In the genomic region with DNA sequence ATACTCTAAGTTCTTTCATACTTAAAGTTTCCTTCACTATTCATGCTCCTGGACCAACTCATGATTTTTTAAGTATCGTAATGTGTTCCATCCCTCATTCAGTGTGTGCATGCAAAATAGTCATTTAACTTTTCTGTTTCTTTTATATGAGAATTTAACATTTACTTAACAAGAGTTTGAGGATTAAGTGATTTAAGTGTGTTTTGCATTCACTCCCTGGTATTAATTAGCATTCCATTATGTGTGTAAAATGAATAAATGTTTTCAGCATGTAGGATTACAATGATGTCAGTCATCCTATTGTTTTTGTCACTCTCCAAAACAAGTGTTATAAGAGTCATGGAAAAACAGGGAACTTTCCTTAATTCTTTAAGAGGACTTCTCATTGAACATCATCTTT, we compare ENCODE assay signal across 37 cellular contexts.
A peak's percentile ranks its signal among the peaks of the same experiment; 100 is the strongest.
DNase-seq lines count a peak whose midpoint lies in the region; ATAC-seq, FAIRE-seq and TF ChIP-seq lines count a peak whose summit lies in the region.
"Had no signal": no experiment of that assay in that cellular context is flagged by ENCODE, and none has a peak within 500 bp of the region (broad histone marks: within the 10 kb centered on the region; RNA-seq: fewer than 3 reads in every experiment).

No MANE protein-coding gene starts in this region.

- DNase-seq in GM23338 (ENCODE audit: low spot score), result no peak
- DNase-seq in H54 (ENCODE audit: insufficient read length, low spot score), result no peak
- no peak for DNase-seq in H9
- peak in 1 of 2 experiments; percentile 95 for DNase-seq in HAP-1 (ENCODE audit: low spot score in 2 of 2)
- no peak for DNase-seq in medulla oblongata (ENCODE audit: extremely low spot score)
- no peak for DNase-seq in mesenchymal stem cell
- no peak for DNase-seq in tibial nerve (ENCODE audit: low spot score in 2 of 2)
- DNase-seq in T-helper 2 cell treated with Interferon-gamma antibody and Interleukin-4, amounts not matched to agents 5 μg/mL and 100 μg/mL, for 36 hours (ENCODE audit: low spot score), result no peak
- DNase-seq: 8988T; ACHN; AML-193; BE2C; C1 segment of cervical spinal cord; Caco-2; Calu3; CD4-positive, alpha-beta memory T cell; CD4-positive, alpha-beta T cell; CD4-positive, CD25-positive, alpha-beta regulatory T cell; CD8-positive, alpha-beta memory T cell; CD8-positive, alpha-beta T cell; COR-L47; DMS 273 treated with DMSO at 0.1 percent for 48 hours; DMS153; DMS53; DMS79; DMS79 treated with DMSO at 0.1 percent for 48 hours; DND-41; EL had no signal

- H4K5ac ChIP-seq in H9 (ENCODE audit: insufficient read length, low read depth, low read length), result no peak overlapping the region

- H3K79me2 ChIP-seq in GM23338 (replicated peaks; ENCODE audit: insufficient read depth) (no peaks in the 10 kb centered on the region), H9 (ENCODE audit: insufficient read depth, low read length) (no peaks in the 10 kb centered on the region)

- H3K9me2 ChIP-seq in GM23338 (ENCODE audit: insufficient read depth), result no peaks in the 10 kb centered on the region

- no peak overlapping the region for H3T11ph ChIP-seq in H9 (ENCODE audit: low read length)

- in situ Hi-C loops in HAP-1 (cut with MboI; ENCODE audit: low sequenced_read_pairs), result no loop called here

- H3K36me3 ChIP-seq in GM23338 (ENCODE audit: insufficient read depth) (no peaks in the 10 kb centered on the region), HAP-1 (replicated peaks) (no peaks in the 10 kb centered on the region; the same call in 1 of the 2 replicates), mesenchymal stem cell (ENCODE audit: control insufficient read depth in 1 of 2, insufficient read depth in 2 of 2, low read depth in 1 of 2, low read length in 2 of 2) (no peaks in the 10 kb centered on the region), tibial nerve (no peaks in the 10 kb centered on the region)
- H3K36me3 ChIP-seq: BE2C; BLaER1; BLaER1 treated with 17β-estradiol and CSF1 and Interleukin-3, amounts not matched to agents 10 nM and 100 nM had no signal

- H2BK120ac ChIP-seq in H9 (ENCODE audit: low read depth, low read length, poor library complexity, severe bottlenecking) (no peak overlapping the region), mesenchymal stem cell (ENCODE audit: low read depth, low read length) (no peak overlapping the region)

- H3K23me2 ChIP-seq in H9 (ENCODE audit: insufficient read length, low read depth, low read length, poor library complexity, severe bottlenecking), result no peaks in the 10 kb centered on the region

- H3K4me1 ChIP-seq in GM23338 (ENCODE audit: insufficient read depth) (peaks cover 8% of the 10 kb centered on the region), H9 (ENCODE audit: insufficient read depth, low read length) (no peaks in the 10 kb centered on the region), HAP-1 (peaks cover 80% of the 10 kb centered on the region), mesenchymal stem cell (ENCODE audit: control insufficient read depth, insufficient read depth, low read depth, low read length) (no peaks in the 10 kb centered on the region), tibial nerve (no peaks in the 10 kb centered on the region)
- H3K4me1 ChIP-seq: A549; BE2C; BLaER1; BLaER1 treated with 17β-estradiol and CSF1 and Interleukin-3, amounts not matched to agents 10 nM and 100 nM; Caco-2 had no signal

- no peak for TF ChIP-seq POLR2A in H54 (IDR thresholded peaks at IDR 0.05; ENCODE audit: low read depth, low read length)
- no peak for TF ChIP-seq POLR2A in tibial nerve (IDR thresholded peaks at IDR 0.05)

- H2BK15ac ChIP-seq in H9 (ENCODE audit: low read depth, low read length) (no peak overlapping the region), mesenchymal stem cell (ENCODE audit: low read depth, poor library complexity, severe bottlenecking) (no peak overlapping the region)

- WGBS in H9 (ENCODE audit: extremely low coverage, insufficient read length, low lambda C conversion rate), result no CpG with 5 or more reads among the region's 1 CpG
- WGBS in mesenchymal stem cell, result no CpG with 5 or more reads among the region's 1 CpG
- 88 to 91% methylated on average over 1 of the region's 1 CpG for WGBS in tibial nerve, 2 donors

- H2AK5ac ChIP-seq in H9 (ENCODE audit: insufficient read length, low read length) (no peak overlapping the region), mesenchymal stem cell (ENCODE audit: low read length, severe bottlenecking) (no peak overlapping the region)

- FAIRE-seq in H54 (lab: Jason Lieb, UNC), result peak; percentile 53
- FAIRE-seq: A204.1, A549, D721Med had no signal

- TF ChIP-seq EP300 in tibial nerve (IDR thresholded peaks at IDR 0.05), result no peak

- H3K27me3 Mint-ChIP-seq in GM23338 (ENCODE audit: insufficient read depth, low read depth, poor library complexity), result peaks cover 3% of the 10 kb centered on the region
- no peaks in the 10 kb centered on the region for H3K27me3 Mint-ChIP-seq in H9 (ENCODE audit: low read depth)
- no peaks in the 10 kb centered on the region for H3K27me3 Mint-ChIP-seq in T-helper 2 cell treated with Interferon-gamma antibody and Interleukin-4, amounts not matched to agents 5 μg/mL and 100 μg/mL, for 36 hours (ENCODE audit: low read depth)
- H3K27me3 Mint-ChIP-seq: B cell; CD4-positive, alpha-beta memory T cell; CD4-positive, alpha-beta T cell; CD4-positive, CD25-positive, alpha-beta regulatory T cell had no signal

- H3K9ac ChIP-seq in H9 (ENCODE audit: extremely low read depth, insufficient read length, low read length) (no peak overlapping the region), mesenchymal stem cell (ENCODE audit: low read length) (no peak overlapping the region)
- H3K9ac ChIP-seq: BLaER1; BLaER1 treated with 17β-estradiol and CSF1 and Interleukin-3, amounts not matched to agents 10 nM and 100 nM had no signal

- H2BK20ac ChIP-seq in H9 (ENCODE audit: low read depth, low read length, poor library complexity, severe bottlenecking), result no peak overlapping the region

- H3K9me3 ChIP-seq in H9 (ENCODE audit: control insufficient read depth, low read depth, low read length), result no peaks in the 10 kb centered on the region
- H3K9me3 ChIP-seq in HAP-1, result no peaks in the 10 kb centered on the region
- no peaks in the 10 kb centered on the region for H3K9me3 ChIP-seq in mesenchymal stem cell (ENCODE audit: control insufficient read depth, low read length)
- H3K9me3 ChIP-seq in tibial nerve, result peaks cover 0 to 10% (median 0%) of the 10 kb centered on the region in 4 donors
- H3K9me3 ChIP-seq: A549; BE2C; BLaER1; BLaER1 treated with 17β-estradiol and CSF1 and Interleukin-3, amounts not matched to agents 10 nM and 100 nM; Caco-2 had no signal

- TF ChIP-seq CTCF in GM23338 (conservative IDR thresholded peaks at IDR 0.05; ENCODE audit: low read depth in 2 of 2), result no peak
- TF ChIP-seq CTCF in H9 (conservative IDR thresholded peaks at IDR 0.05), result no peak
- TF ChIP-seq CTCF in tibial nerve (IDR thresholded peaks at IDR 0.05), result no peak

- H3K14ac ChIP-seq in H9 (ENCODE audit: insufficient read depth, low read length) (no peak overlapping the region), mesenchymal stem cell (ENCODE audit: low read length in 2 of 2) (no peak overlapping the region)

- H2AFZ ChIP-seq in GM23338, result no peak overlapping the region
- no peak overlapping the region for H2AFZ ChIP-seq in H9 (ENCODE audit: low read length)
- no peak overlapping the region for H2AFZ ChIP-seq in mesenchymal stem cell (ENCODE audit: low read depth, low read length)

- no peak for ATAC-seq in GM23338
- ATAC-seq: A549; CD8-positive, alpha-beta T cell had no signal

- H3K4me3 ChIP-seq in GM23338 (no peak overlapping the region), HAP-1 (peak overlapping the region; percentile 27), mesenchymal stem cell (ENCODE audit: insufficient read depth in 1 of 2, low read depth in 1 of 2, low read length in 2 of 2) (no peak overlapping the region), tibial nerve (no peak overlapping the region)
- H3K4me3 ChIP-seq: A549; BLaER1; BLaER1 treated with 17β-estradiol and CSF1 and Interleukin-3, amounts not matched to agents 10 nM and 100 nM had no signal

- H3K4ac ChIP-seq in H9 (ENCODE audit: low read depth, low read length) (no peak overlapping the region), mesenchymal stem cell (ENCODE audit: low read depth in 1 of 2, low read length in 2 of 2) (no peak overlapping the region)

- H3K27me3 ChIP-seq in GM23338 (ENCODE audit: insufficient read depth), result no peaks in the 10 kb centered on the region
- no peaks in the 10 kb centered on the region for H3K27me3 ChIP-seq in H9 (ENCODE audit: insufficient read depth, low read length)
- no peaks in the 10 kb centered on the region for H3K27me3 ChIP-seq in HAP-1 (ENCODE audit: low read depth)
- H3K27me3 ChIP-seq in mesenchymal stem cell (ENCODE audit: control insufficient read depth in 1 of 2, insufficient read depth in 1 of 2, low read length in 2 of 2), result no peaks in the 10 kb centered on the region
- no peaks in the 10 kb centered on the region for H3K27me3 ChIP-seq in tibial nerve
- H3K27me3 ChIP-seq: BE2C; BLaER1; BLaER1 treated with 17β-estradiol and CSF1 and Interleukin-3, amounts not matched to agents 10 nM and 100 nM had no signal

- H2BK12ac ChIP-seq in H9 (ENCODE audit: insufficient read length, low read depth, low read length) (no peak overlapping the region), mesenchymal stem cell (ENCODE audit: low read length in 2 of 2) (no peak overlapping the region)

- H3K4me1 Mint-ChIP-seq in GM23338 (peaks cover 14% of the 10 kb centered on the region), H9 (peaks cover 17 to 25% of the 10 kb centered on the region in 2 experiments)
- H3K4me1 Mint-ChIP-seq in T-helper 2 cell treated with Interferon-gamma antibody and Interleukin-4, amounts not matched to agents 5 μg/mL and 100 μg/mL, for 36 hours (ENCODE audit: low read depth), result no peaks in the 10 kb centered on the region
- H3K4me1 Mint-ChIP-seq: B cell; CD14-positive monocyte; CD4-positive, alpha-beta memory T cell; CD4-positive, CD25-positive, alpha-beta regulatory T cell; CD8-positive, alpha-beta memory T cell had no signal

- H3K79me1 ChIP-seq in H9 (ENCODE audit: insufficient read depth, low read depth, low read length, poor library complexity, severe bottlenecking) (no peaks in the 10 kb centered on the region), mesenchymal stem cell (replicated peaks; ENCODE audit: low read length, poor library complexity, severe bottlenecking) (no peaks in the 10 kb centered on the region)

- H4K20me1 ChIP-seq in GM23338 (replicated peaks; ENCODE audit: insufficient read depth), result no peaks in the 10 kb centered on the region
- H4K20me1 ChIP-seq in H9 (ENCODE audit: control insufficient read depth, insufficient read depth, insufficient read length), result no peaks in the 10 kb centered on the region
- H4K20me1 ChIP-seq: BLaER1; BLaER1 treated with 17β-estradiol and CSF1 and Interleukin-3, amounts not matched to agents 10 nM and 100 nM had no signal

- H4K91ac ChIP-seq in H9 (ENCODE audit: insufficient read length, low read depth, low read length) (no peak overlapping the region), mesenchymal stem cell (ENCODE audit: low read length) (no peak overlapping the region)

- H3K9me3 Mint-ChIP-seq in GM23338 (peaks cover 10% of the 10 kb centered on the region), H9 (peaks cover 13% of the 10 kb centered on the region in 2 experiments)
- no peaks in the 10 kb centered on the region for H3K9me3 Mint-ChIP-seq in T-helper 2 cell treated with Interferon-gamma antibody and Interleukin-4, amounts not matched to agents 5 μg/mL and 100 μg/mL, for 36 hours
- H3K9me3 Mint-ChIP-seq: CD4-positive, alpha-beta T cell had no signal

- H3K18ac ChIP-seq in H9 (ENCODE audit: insufficient read length, low read depth, low read length) (no peak overlapping the region), mesenchymal stem cell (ENCODE audit: low read depth in 1 of 2, low read length in 2 of 2) (no peak overlapping the region)

- H3K23ac ChIP-seq in H9 (ENCODE audit: insufficient read length, low read depth, low read length) (no peak overlapping the region), mesenchymal stem cell (ENCODE audit: low read length in 2 of 2) (no peak overlapping the region)

- H3K4me2 ChIP-seq in GM23338 (peak overlapping the region; percentile 2; the same call in 1 of the 2 replicates), H9 (ENCODE audit: insufficient read depth, insufficient read length, low read length) (no peak overlapping the region), mesenchymal stem cell (ENCODE audit: low read length, poor library complexity, severe bottlenecking) (no peak overlapping the region)
- H3K4me2 ChIP-seq: A549; BLaER1; BLaER1 treated with 17β-estradiol and CSF1 and Interleukin-3, amounts not matched to agents 10 nM and 100 nM had no signal

- H3K4me3 Mint-ChIP-seq in GM23338 (no peak overlapping the region), H9 (no peak overlapping the region)
- no peak overlapping the region for H3K4me3 Mint-ChIP-seq in T-helper 2 cell treated with Interferon-gamma antibody and Interleukin-4, amounts not matched to agents 5 μg/mL and 100 μg/mL, for 36 hours
- H3K4me3 Mint-ChIP-seq: B cell; CD14-positive monocyte; CD4-positive, alpha-beta memory T cell; CD4-positive, alpha-beta T cell; CD4-positive, CD25-positive, alpha-beta regulatory T cell; CD8-positive, alpha-beta memory T cell; CD8-positive, alpha-beta T cell had no signal

- H4K8ac ChIP-seq in H9 (replicated peaks; ENCODE audit: insufficient read length, low read depth, low read length) (no peak overlapping the region), mesenchymal stem cell (ENCODE audit: low read length) (no peak overlapping the region)

- H2BK5ac ChIP-seq in H9 (ENCODE audit: insufficient read length, low read length) (no peak overlapping the region), mesenchymal stem cell (ENCODE audit: low read depth, low read length, poor library complexity, severe bottlenecking) (no peak overlapping the region)

- H3F3A ChIP-seq in GM23338 (replicated peaks; ENCODE audit: low read depth), result no peaks in the 10 kb centered on the region

- no peak overlapping the region for H3K27ac ChIP-seq in GM23338 (ENCODE audit: low read depth)
- H3K27ac ChIP-seq in H9 (ENCODE audit: insufficient read length, low read depth, low read length), result no peak overlapping the region
- H3K27ac ChIP-seq in mesenchymal stem cell (ENCODE audit: low read length, poor library complexity, severe bottlenecking), result no peak overlapping the region
- H3K27ac ChIP-seq in tibial nerve, result no peak overlapping the region
- H3K27ac ChIP-seq: 22Rv1; A549; BLaER1; BLaER1 treated with 17β-estradiol and CSF1 and Interleukin-3, amounts not matched to agents 10 nM and 100 nM; C4-2B had no signal

- H3K36me3 Mint-ChIP-seq in GM23338 (ENCODE audit: low read depth) (peaks cover 12% of the 10 kb centered on the region), H9 (ENCODE audit: insufficient read depth in 1 of 3, low read depth in 3 of 3) (peaks cover 10 to 20% (median 10%) of the 10 kb centered on the region in 3 experiments)
- no peaks in the 10 kb centered on the region for H3K36me3 Mint-ChIP-seq in T-helper 2 cell treated with Interferon-gamma antibody and Interleukin-4, amounts not matched to agents 5 μg/mL and 100 μg/mL, for 36 hours (ENCODE audit: low read depth)
- H3K36me3 Mint-ChIP-seq: CD14-positive monocyte; CD4-positive, alpha-beta memory T cell; CD4-positive, CD25-positive, alpha-beta regulatory T cell; CD8-positive, alpha-beta memory T cell; CD8-positive, alpha-beta T cell had no signal

- H3K56ac ChIP-seq in H9 (ENCODE audit: insufficient read length, low read depth, low read length), result no peak overlapping the region

- H3K27ac Mint-ChIP-seq in GM23338, result no peak overlapping the region
- H3K27ac Mint-ChIP-seq in H9, result peak overlapping the region in 2 of 3 experiments; percentile 4 to 29; a peak in 2 of 7 replicates
- no peak overlapping the region for H3K27ac Mint-ChIP-seq in T-helper 2 cell treated with Interferon-gamma antibody and Interleukin-4, amounts not matched to agents 5 μg/mL and 100 μg/mL, for 36 hours
- H3K27ac Mint-ChIP-seq: B cell; CD14-positive monocyte; CD4-positive, alpha-beta memory T cell; CD4-positive, alpha-beta T cell; CD4-positive, CD25-positive, alpha-beta regulatory T cell; CD8-positive, alpha-beta memory T cell; CD8-positive, alpha-beta T cell had no signal

Comparison
In these comparisons a context has a peak if more than half of its experiments do, and no peak if none do; other contexts are left out.
1. H3K27ac Mint-ChIP-seq: peak in H9 (2 of 3); none in GM23338 (single experiment) and T-helper 2 cell treated with Interferon-gamma antibody and Interleukin-4, amounts not matched to agents 5 μg/mL and 100 μg/mL, for 36 hours (single experiment).